In the genomic region with DNA sequence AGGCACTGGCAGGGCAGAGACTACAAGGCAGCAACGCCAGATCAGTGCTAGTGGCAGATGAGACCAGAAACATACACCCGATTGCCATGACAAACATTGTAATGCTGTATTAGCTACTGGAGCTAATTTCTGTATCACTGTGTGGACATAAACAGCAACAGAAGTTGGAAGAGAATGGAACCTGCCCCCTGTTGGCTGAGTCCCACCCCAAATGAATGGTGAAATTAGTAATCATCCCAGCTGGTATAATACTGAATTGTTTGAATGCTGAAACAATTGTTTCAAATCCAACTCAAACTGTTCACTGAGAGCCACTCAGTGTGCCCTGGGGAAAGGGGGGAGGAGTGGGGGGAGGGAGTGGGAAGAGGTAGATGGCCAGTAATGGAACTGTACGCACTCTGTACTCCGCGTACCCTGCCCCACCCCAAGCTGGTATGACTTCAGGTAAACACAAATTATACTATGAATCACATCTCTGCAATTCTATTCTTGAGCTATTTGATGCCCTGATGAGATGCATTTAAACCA, we compare ENCODE assay signal across 9 cellular contexts. TPM values are rescaled to one million over a fixed set of nuclear protein-coding genes. Genes with fewer than 3 reads are reported as not detected.
A peak's percentile ranks its signal among the peaks of the same experiment; 100 is the strongest.
DNase-seq lines count a peak whose midpoint lies in the region; ATAC-seq and TF ChIP-seq lines count a peak whose summit lies in the region.
"Had no signal": no experiment of that assay in that cellular context is flagged by ENCODE, and none has a peak within 500 bp of the region (broad histone marks: within the 10 kb centered on the region; RNA-seq: fewer than 3 reads in every experiment).

No MANE protein-coding gene starts in this region.

- H3K36me3 Mint-ChIP-seq in activated B cell treated with CpG ODN at 0.5 μM for 24 hours (ENCODE audit: low read depth) (peaks cover 10% of the 10 kb centered on the region), memory B cell (peaks cover 14% of the 10 kb centered on the region)

- DNase-seq in A673 (ENCODE audit: low spot score) (no peak), activated B cell treated with CpG ODN at 0.5 μM for 24 hours (no peak), memory B cell (ENCODE audit: low spot score in 2 of 2) (no peak), WERI-Rb-1 (no peak), DMS114 treated with DMSO at 0.1 percent for 48 hours (lab: John Stamatoyannopoulos, UW; ENCODE audit: unreplicated experiment) (no peak)
- DNase-seq in stimulated activated CD4-positive, alpha-beta T cell treated with anti-CD3 and anti-CD28 coated beads, Interleukin-4, amount 100 ng/mL, for 24 hours, result no peak
- DNase-seq: activated CD4-positive, CD25-positive, alpha-beta regulatory T cell treated with anti-CD3 and anti-CD28 coated beads, Interleukin-2, amount 50 U/mL, for 72 hours had no signal

- POLR2A ChIA-PET in A673 (lab: Charles Lee; ENCODE audit: low non-redundant PET), result interaction anchor here (0.7 kb wide), 1 partner anchor 1124 kb away, joined by 3 read pairs; no protein-coding TSS in a partner anchor
- POLR2A ChIA-PET in HEK293 (lab: Yijun Ruan, JAX), result interaction anchor here (0.7 kb wide), 1 partner anchor 84 kb away, joined by 5 read pairs; no protein-coding TSS in a partner anchor
- POLR2A ChIA-PET in activated B cell treated with CpG ODN at 0.5 μM for 24 hours (lab: Charles Lee), result interaction anchor here (0.6 to 17.6 kb wide), 7 partner anchors 11 to 168 kb away, joined by 3 to 424 read pairs (median 4); partner anchors contain the start of genes BIRC2 and BIRC3

- H3K4me3 Mint-ChIP-seq in activated B cell treated with CpG ODN at 0.5 μM for 24 hours (peak overlapping the region; percentile 13), memory B cell (peak overlapping the region; percentile 49)

- H3K27ac ChIP-seq in A673 (ENCODE audit: low read depth, low read length, poor library complexity, severe bottlenecking) (no peak overlapping the region), HEK293 (ENCODE audit: extremely low read depth, low read depth, low read length) (no peak overlapping the region), WERI-Rb-1 (no peak overlapping the region)

- H3K9me3 Mint-ChIP-seq in activated B cell treated with CpG ODN at 0.5 μM for 24 hours (peaks cover 3% of the 10 kb centered on the region), memory B cell (peaks cover 14% of the 10 kb centered on the region)

- peaks cover 16% of the 10 kb centered on the region for H3K4me1 ChIP-seq in A673 (ENCODE audit: insufficient read depth, low read length, poor library complexity, severe bottlenecking)
- H3K4me1 ChIP-seq in HEK293 (ENCODE audit: control insufficient read depth, insufficient read depth, low read length), result 0 out of 2 replicates have a peak, but pooled peaks cover 3% of the 10 kb centered on the region

- peaks cover 76% of the 10 kb centered on the region for H3K4me1 Mint-ChIP-seq in activated B cell treated with CpG ODN at 0.5 μM for 24 hours
- H3K4me1 Mint-ChIP-seq in memory B cell, result peaks cover 48% of the 10 kb centered on the region

- H3K9me3 ChIP-seq in A673 (ENCODE audit: low read depth, low read length, poor library complexity, severe bottlenecking) (no peaks in the 10 kb centered on the region), HEK293 (ENCODE audit: control insufficient read depth, insufficient read depth, low read depth, low read length) (no peaks in the 10 kb centered on the region), WERI-Rb-1 (ENCODE audit: severe bottlenecking) (no peaks in the 10 kb centered on the region)

- TF ChIP-seq CTCF in A673 (conservative IDR thresholded peaks at IDR 0.05; ENCODE audit: low read depth, low read length) (peak; percentile 34; the same call in 1 of the 2 replicates), HEK293 (tag by site-specific recombination; IDR thresholded peaks at IDR 0.05) (no peak), activated B cell treated with CpG ODN at 0.5 μM for 24 hours (IDR thresholded peaks at IDR 0.05) (no peak), WERI-Rb-1 (IDR thresholded peaks at IDR 0.05; ENCODE audit: low read depth, low read length) (no peak)

- peak; percentile 10 for ATAC-seq in activated B cell treated with CpG ODN at 0.5 μM for 24 hours (ENCODE audit: low read depth)
- peak; percentile 20 for ATAC-seq in memory B cell (ENCODE audit: low read depth)
- ATAC-seq in HG02759 (IDR thresholded peaks at IDR 0.05; ENCODE audit: unreplicated experiment), result no peak

- CTCF ChIA-PET in A673 (lab: Charles Lee), result no interaction called here
- CTCF ChIA-PET in HEK293 (lab: Yijun Ruan, JAX), result interaction anchor here (0.6 to 3.6 kb wide), 9 partner anchors 8 to 318 kb away, joined by 3 to 20 read pairs (median 5); no protein-coding TSS in a partner anchor
- CTCF ChIA-PET in activated B cell treated with CpG ODN at 0.5 μM for 24 hours (lab: Charles Lee), result interaction anchor here (0.9 to 12.2 kb wide), 6 partner anchors 9 to 35 kb away, joined by 3 to 98 read pairs (median 8); partner anchors contain the start of gene BIRC3

- H3K36me3 ChIP-seq in A673 (ENCODE audit: insufficient read depth, low read length, poor library complexity, severe bottlenecking) (no peaks in the 10 kb centered on the region), HEK293 (ENCODE audit: control insufficient read depth in 2 of 2, insufficient read depth in 1 of 2, low read length in 2 of 2) (no peaks in the 10 kb centered on the region), WERI-Rb-1 (no peaks in the 10 kb centered on the region)

- BruUV-seq in A673 (replicated peaks; lab: Mats Ljungman, UMichigan), result no TSS peak

- no peak overlapping the region for H3K4me3 ChIP-seq in A673 (ENCODE audit: low read depth, low read length, poor library complexity, severe bottlenecking)
- H3K4me3 ChIP-seq in HEK293 (ENCODE audit: low read depth, low read length), result no peak overlapping the region
- no peak overlapping the region for H3K4me3 ChIP-seq in WERI-Rb-1 (ENCODE audit: low read depth, low read length)

- no peaks in the 10 kb centered on the region for H3K27me3 ChIP-seq in A673 (replicated peaks; ENCODE audit: insufficient read depth, low read depth, low read length, poor library complexity)
- no peaks in the 10 kb centered on the region for H3K27me3 ChIP-seq in WERI-Rb-1 (ENCODE audit: insufficient read depth, low read depth, severe bottlenecking)

- intact Hi-C loops in A673 (cut with micrococcal nuclease; ENCODE audit: unreplicated experiment), result no loop called here
- intact Hi-C loops in activated B cell treated with CpG ODN at 0.5 μM for 24 hours (cut with micrococcal nuclease), result loop anchor here (1.0 kb wide), 1 partner anchor 12 kb away; no protein-coding TSS in a partner anchor

- no peaks in the 10 kb centered on the region for H3K27me3 Mint-ChIP-seq in activated B cell treated with CpG ODN at 0.5 μM for 24 hours
- no peaks in the 10 kb centered on the region for H3K27me3 Mint-ChIP-seq in memory B cell

- peak overlapping the region; percentile 89 for H3K27ac Mint-ChIP-seq in activated B cell treated with CpG ODN at 0.5 μM for 24 hours
- H3K27ac Mint-ChIP-seq in memory B cell, result peak overlapping the region; percentile 92

TF ChIP-seq in HEK293, 187 proteins besides CTCF, POLR2A, EP300 and RAD21:
- no peak for TF ChIP-seq HOXD13 (CRISPR knock-in tag; IDR thresholded peaks at IDR 0.05; ENCODE audit: borderline replicate concordance)
- TF ChIP-seq ZBTB17 (tag by site-specific recombination; IDR thresholded peaks at IDR 0.05), result 0 out of 2 replicates have a peak, but pooled peaks have one; percentile 30
- TF ChIP-seq ZNF169 (tag by site-specific recombination; IDR thresholded peaks at IDR 0.05), result no peak
- TF ChIP-seq ZNF2 (tag by site-specific recombination; IDR thresholded peaks at IDR 0.05), result no peak
- TF ChIP-seq ZBTB48 (tag by site-specific recombination; IDR thresholded peaks at IDR 0.05), result no peak
- TF ChIP-seq ZNF626 (tag by site-specific recombination; IDR thresholded peaks at IDR 0.05), result no peak
- TF ChIP-seq ZNF366 (tag by site-specific recombination; conservative IDR thresholded peaks at IDR 0.05), result no peak
- TF ChIP-seq, protein P1, sequence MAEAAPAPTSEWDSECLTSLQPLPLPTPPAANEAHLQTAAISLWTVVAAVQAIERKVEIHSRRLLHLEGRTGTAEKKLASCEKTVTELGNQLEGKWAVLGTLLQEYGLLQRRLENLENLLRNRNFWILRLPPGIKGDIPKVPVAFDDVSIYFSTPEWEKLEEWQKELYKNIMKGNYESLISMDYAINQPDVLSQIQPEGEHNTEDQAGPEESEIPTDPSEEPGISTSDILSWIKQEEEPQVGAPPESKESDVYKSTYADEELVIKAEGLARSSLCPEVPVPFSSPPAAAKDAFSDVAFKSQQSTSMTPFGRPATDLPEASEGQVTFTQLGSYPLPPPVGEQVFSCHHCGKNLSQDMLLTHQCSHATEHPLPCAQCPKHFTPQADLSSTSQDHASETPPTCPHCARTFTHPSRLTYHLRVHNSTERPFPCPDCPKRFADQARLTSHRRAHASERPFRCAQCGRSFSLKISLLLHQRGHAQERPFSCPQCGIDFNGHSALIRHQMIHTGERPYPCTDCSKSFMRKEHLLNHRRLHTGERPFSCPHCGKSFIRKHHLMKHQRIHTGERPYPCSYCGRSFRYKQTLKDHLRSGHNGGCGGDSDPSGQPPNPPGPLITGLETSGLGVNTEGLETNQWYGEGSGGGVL (tag by site-specific recombination; IDR thresholded peaks at IDR 0.05), result peak; percentile 56
- TF ChIP-seq ZNF664 (tag by site-specific recombination; IDR thresholded peaks at IDR 0.05), result no peak
- TF ChIP-seq KLF1 (tag by site-specific recombination; IDR thresholded peaks at IDR 0.05), result peak; percentile 52

RNA-seq across cellular contexts. Expression of gene BIRC3, which starts 11.2 kb away (rescaled TPM):
- 2.5 and 2.8 TPM in 2 replicates for total RNA-seq in A673 (2021)
- total RNA-seq in activated B cell treated with CpG ODN at 0.5 μM for 24 hours, result 236 and 270 TPM in 2 replicates

RNA-seq across cellular contexts. Expression of gene BIRC2, which starts 40.9 kb away (rescaled TPM):
- 32.0 and 36.3 TPM in 2 replicates for total RNA-seq in A673 (2021)
- 27.1 and 34.9 TPM in 2 replicates for total RNA-seq in activated B cell treated with CpG ODN at 0.5 μM for 24 hours

Comparison
In these comparisons a context has a peak if more than half of its experiments do, and no peak if none do; other contexts are left out.
1. RNA of gene BIRC3, which starts 11.2 kb away (total RNA-seq): 236 to 270 TPM in activated B cell treated with CpG ODN at 0.5 μM for 24 hours; 2.5 to 2.8 TPM in A673; every median in the first group is over 10 times any median in the second.